Comparison of ENCODE assay signal across 10 cellular contexts in the genomic region with DNA sequence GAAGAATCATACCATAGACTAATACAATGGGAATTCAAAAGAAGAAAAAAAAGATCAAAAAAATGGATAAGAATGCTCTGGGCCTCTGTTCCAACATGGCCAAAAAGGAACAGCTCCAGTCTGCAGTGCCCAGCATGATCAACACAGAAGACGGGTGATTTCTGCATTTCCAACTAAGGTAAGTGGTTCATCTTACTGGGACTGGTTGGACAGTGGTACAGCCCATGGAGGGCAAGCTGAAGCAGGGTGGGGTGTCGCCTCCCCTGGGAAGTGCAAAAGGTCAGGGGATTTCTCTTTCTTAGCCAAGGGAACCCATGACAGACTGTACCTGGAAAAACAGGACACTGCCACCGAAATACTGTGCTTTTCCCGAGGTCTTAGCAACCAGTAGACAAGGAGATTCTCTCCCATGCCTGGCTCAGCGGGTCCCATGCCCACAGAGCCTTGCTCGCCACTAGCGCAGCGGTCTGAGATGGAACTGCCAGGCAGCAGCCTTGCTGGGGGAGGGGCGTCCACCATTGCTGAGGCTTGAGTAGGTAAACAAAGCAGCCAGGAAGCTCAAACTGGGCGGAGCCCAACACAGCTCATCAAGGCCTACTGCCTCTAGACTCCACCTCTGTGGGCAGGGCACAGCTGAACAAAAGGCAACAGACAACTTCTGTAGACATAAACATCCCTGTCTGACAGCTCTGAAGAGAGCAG.
A peak's percentile ranks its signal among the peaks of the same experiment; 100 is the strongest.
DNase-seq lines count a peak whose midpoint lies in the region; ATAC-seq and TF ChIP-seq lines count a peak whose summit lies in the region.
"Had no signal": no experiment of that assay in that cellular context is flagged by ENCODE, and none has a peak within 500 bp of the region (broad histone marks: within the 10 kb centered on the region; RNA-seq: fewer than 3 reads in every experiment).

No MANE protein-coding gene starts in this region.

- no peak overlapping the region for H3K4me3 Mint-ChIP-seq in nephron
- no peak overlapping the region for H3K4me3 Mint-ChIP-seq in T-helper 17 cell

- no peaks in the 10 kb centered on the region for H3K36me3 Mint-ChIP-seq in nephron (ENCODE audit: low read depth)
- peaks cover 2% of the 10 kb centered on the region for H3K36me3 Mint-ChIP-seq in T-helper 17 cell (ENCODE audit: low read depth)

- no peaks in the 10 kb centered on the region for H3K9me3 ChIP-seq in T-helper 17 cell (ENCODE audit: control insufficient read depth, low read length, poor library complexity, severe bottlenecking)

- DNase-seq in DMS53 (lab: John Stamatoyannopoulos, UW) (peak; percentile 84), NCI-H460 (ENCODE audit: extremely low read depth, low read depth) (peak; percentile 69), dermis blood vessel endothelial cell (peak; percentile 58), T-helper 17 cell (no peak), activated T-cell treated with anti-CD3 and anti-CD28 coated beads for 4 hours (no peak)
- DNase-seq: naive B cell; stimulated activated CD4-positive, alpha-beta T cell treated with anti-CD3 and anti-CD28 coated beads, Interleukin-2, amount 100 ng/mL, for 24 hours had no signal

- H3K27me3 Mint-ChIP-seq in nephron (ENCODE audit: low read depth) (peaks cover 32% of the 10 kb centered on the region), T-helper 17 cell (peaks cover 30% of the 10 kb centered on the region)

- ATAC-seq in T-helper 17 cell (no peak), HG02798 (IDR thresholded peaks at IDR 0.05; ENCODE audit: poor library complexity, unreplicated experiment) (no peak), GM19452 (IDR thresholded peaks at IDR 0.05; ENCODE audit: unreplicated experiment) (no peak)

- peaks cover 14% of the 10 kb centered on the region for H3K9me3 Mint-ChIP-seq in nephron

- peak in 2 of 3 experiments; percentile 20 to 25 for TF ChIP-seq CTCF in nephron (IDR thresholded peaks at IDR 0.05; ENCODE audit: unreplicated experiment in 3 of 3)

- peak overlapping the region in 1 of 3 experiments; percentile 35 for H3K27ac Mint-ChIP-seq in nephron
- no peak overlapping the region for H3K27ac Mint-ChIP-seq in T-helper 17 cell
- H3K27ac Mint-ChIP-seq: naive B cell had no signal

- H3K4me1 Mint-ChIP-seq in nephron: peaks cover 13% of the 10 kb centered on the region
- no peaks in the 10 kb centered on the region for H3K4me1 Mint-ChIP-seq in T-helper 17 cell

Comparison
In these comparisons a context has a peak if more than half of its experiments do, and no peak if none do; other contexts are left out.
1. DNase-seq: peak in DMS53 (single experiment), NCI-H460 (single experiment) and dermis blood vessel endothelial cell (single experiment); none in T-helper 17 cell (0 of 3) and activated T-cell treated with anti-CD3 and anti-CD28 coated beads for 4 hours (single experiment).